In genomic region chr2:45611020-45611737, GRCh38 we compare ENCODE assay signal across 1 cellular context.
A peak's percentile ranks its signal among the peaks of the same experiment; 100 is the strongest.
TF ChIP-seq lines count a peak whose summit lies in the region.

TSS of gene SRBD1 (minus strand) at chr2:45611267. CDS start at chr2:45605441, 5,826 bp downstream.

TF ChIP-seq in HepG2, 621 proteins besides CTCF, POLR2A, EP300 and RAD21 (continued from another document and continues in another):
- no peak for TF ChIP-seq STAT5B (CRISPR knock-in tag; IDR thresholded peaks at IDR 0.05)
- no peak for TF ChIP-seq PPARG (CRISPR knock-in tag; conservative IDR thresholded peaks at IDR 0.05)
- TF ChIP-seq SATB2 (CRISPR knock-in tag; IDR thresholded peaks at IDR 0.05) = no peak
- TF ChIP-seq, protein P1, sequence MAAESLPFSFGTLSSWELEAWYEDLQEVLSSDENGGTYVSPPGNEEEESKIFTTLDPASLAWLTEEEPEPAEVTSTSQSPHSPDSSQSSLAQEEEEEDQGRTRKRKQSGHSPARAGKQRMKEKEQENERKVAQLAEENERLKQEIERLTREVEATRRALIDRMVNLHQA (CRISPR knock-in tag; IDR thresholded peaks at IDR 0.05) = no peak
- TF ChIP-seq SOX13 (IDR thresholded peaks at IDR 0.05) = no peak
- peak in 1 of 2 experiments; percentile 61; a peak in 1 of 4 replicates for TF ChIP-seq SOX13 (CRISPR knock-in tag; conservative IDR thresholded peaks at IDR 0.05 in 1 of 2, IDR thresholded peaks at IDR 0.05 in 1 of 2)
- 0 out of 2 replicates have a peak, but pooled peaks have one; percentile 28 for TF ChIP-seq SIX4 (CRISPR knock-in tag; IDR thresholded peaks at IDR 0.05)
- TF ChIP-seq, protein P2, sequence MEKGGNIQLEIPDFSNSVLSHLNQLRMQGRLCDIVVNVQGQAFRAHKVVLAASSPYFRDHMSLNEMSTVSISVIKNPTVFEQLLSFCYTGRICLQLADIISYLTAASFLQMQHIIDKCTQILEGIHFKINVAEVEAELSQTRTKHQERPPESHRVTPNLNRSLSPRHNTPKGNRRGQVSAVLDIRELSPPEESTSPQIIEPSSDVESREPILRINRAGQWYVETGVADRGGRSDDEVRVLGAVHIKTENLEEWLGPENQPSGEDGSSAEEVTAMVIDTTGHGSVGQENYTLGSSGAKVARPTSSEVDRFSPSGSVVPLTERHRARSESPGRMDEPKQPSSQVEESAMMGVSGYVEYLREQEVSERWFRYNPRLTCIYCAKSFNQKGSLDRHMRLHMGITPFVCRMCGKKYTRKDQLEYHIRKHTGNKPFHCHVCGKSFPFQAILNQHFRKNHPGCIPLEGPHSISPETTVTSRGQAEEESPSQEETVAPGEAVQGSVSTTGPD (CRISPR knock-in tag; IDR thresholded peaks at IDR 0.05) = 0 out of 2 replicates have a peak, but pooled peaks have one; percentile 28
- TF ChIP-seq NFYB (CRISPR knock-in tag; IDR thresholded peaks at IDR 0.05) = no peak; the same call in 1 of the 2 replicates
- TF ChIP-seq KDM5A (IDR thresholded peaks at IDR 0.05; ENCODE audit: borderline replicate concordance, low read length) = peak; percentile 82; the same call in 1 of the 2 replicates
- no peak for TF ChIP-seq SMAD1 (CRISPR knock-in tag; IDR thresholded peaks at IDR 0.05; ENCODE audit: borderline replicate concordance, low read depth)
- TF ChIP-seq ELF1 (CRISPR knock-in tag; IDR thresholded peaks at IDR 0.05) = peak; percentile 93
- TF ChIP-seq ZNF576 (CRISPR knock-in tag; IDR thresholded peaks at IDR 0.05) = no peak
- TF ChIP-seq RBM39 (IDR thresholded peaks at IDR 0.05; ENCODE audit: low read depth, low read length, poor library complexity, severe bottlenecking) = no peak
- no peak for TF ChIP-seq BRCA1 (CRISPR knock-in tag; IDR thresholded peaks at IDR 0.05)
- TF ChIP-seq, protein P3, sequence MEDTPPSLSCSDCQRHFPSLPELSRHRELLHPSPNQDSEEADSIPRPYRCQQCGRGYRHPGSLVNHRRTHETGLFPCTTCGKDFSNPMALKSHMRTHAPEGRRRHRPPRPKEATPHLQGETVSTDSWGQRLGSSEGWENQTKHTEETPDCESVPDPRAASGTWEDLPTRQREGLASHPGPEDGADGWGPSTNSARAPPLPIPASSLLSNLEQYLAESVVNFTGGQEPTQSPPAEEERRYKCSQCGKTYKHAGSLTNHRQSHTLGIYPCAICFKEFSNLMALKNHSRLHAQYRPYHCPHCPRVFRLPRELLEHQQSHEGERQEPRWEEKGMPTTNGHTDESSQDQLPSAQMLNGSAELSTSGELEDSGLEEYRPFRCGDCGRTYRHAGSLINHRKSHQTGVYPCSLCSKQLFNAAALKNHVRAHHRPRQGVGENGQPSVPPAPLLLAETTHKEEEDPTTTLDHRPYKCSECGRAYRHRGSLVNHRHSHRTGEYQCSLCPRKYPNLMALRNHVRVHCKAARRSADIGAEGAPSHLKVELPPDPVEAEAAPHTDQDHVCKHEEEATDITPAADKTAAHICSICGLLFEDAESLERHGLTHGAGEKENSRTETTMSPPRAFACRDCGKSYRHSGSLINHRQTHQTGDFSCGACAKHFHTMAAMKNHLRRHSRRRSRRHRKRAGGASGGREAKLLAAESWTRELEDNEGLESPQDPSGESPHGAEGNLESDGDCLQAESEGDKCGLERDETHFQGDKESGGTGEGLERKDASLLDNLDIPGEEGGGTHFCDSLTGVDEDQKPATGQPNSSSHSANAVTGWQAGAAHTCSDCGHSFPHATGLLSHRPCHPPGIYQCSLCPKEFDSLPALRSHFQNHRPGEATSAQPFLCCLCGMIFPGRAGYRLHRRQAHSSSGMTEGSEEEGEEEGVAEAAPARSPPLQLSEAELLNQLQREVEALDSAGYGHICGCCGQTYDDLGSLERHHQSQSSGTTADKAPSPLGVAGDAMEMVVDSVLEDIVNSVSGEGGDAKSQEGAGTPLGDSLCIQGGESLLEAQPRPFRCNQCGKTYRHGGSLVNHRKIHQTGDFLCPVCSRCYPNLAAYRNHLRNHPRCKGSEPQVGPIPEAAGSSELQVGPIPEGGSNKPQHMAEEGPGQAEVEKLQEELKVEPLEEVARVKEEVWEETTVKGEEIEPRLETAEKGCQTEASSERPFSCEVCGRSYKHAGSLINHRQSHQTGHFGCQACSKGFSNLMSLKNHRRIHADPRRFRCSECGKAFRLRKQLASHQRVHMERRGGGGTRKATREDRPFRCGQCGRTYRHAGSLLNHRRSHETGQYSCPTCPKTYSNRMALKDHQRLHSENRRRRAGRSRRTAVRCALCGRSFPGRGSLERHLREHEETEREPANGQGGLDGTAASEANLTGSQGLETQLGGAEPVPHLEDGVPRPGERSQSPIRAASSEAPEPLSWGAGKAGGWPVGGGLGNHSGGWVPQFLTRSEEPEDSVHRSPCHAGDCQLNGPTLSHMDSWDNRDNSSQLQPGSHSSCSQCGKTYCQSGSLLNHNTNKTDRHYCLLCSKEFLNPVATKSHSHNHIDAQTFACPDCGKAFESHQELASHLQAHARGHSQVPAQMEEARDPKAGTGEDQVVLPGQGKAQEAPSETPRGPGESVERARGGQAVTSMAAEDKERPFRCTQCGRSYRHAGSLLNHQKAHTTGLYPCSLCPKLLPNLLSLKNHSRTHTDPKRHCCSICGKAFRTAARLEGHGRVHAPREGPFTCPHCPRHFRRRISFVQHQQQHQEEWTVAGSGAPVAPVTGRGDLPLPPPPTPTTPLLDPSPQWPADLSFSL (CRISPR knock-in tag; IDR thresholded peaks at IDR 0.05) = no peak
- TF ChIP-seq, protein P4, sequence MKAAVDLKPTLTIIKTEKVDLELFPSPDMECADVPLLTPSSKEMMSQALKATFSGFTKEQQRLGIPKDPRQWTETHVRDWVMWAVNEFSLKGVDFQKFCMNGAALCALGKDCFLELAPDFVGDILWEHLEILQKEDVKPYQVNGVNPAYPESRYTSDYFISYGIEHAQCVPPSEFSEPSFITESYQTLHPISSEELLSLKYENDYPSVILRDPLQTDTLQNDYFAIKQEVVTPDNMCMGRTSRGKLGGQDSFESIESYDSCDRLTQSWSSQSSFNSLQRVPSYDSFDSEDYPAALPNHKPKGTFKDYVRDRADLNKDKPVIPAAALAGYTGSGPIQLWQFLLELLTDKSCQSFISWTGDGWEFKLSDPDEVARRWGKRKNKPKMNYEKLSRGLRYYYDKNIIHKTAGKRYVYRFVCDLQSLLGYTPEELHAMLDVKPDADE (CRISPR knock-in tag; IDR thresholded peaks at IDR 0.05) = no peak
- TF ChIP-seq YEATS2 (CRISPR knock-in tag; IDR thresholded peaks at IDR 0.05; ENCODE audit: borderline replicate concordance) = peak; percentile 94
- TF ChIP-seq ZBTB38 (CRISPR knock-in tag; IDR thresholded peaks at IDR 0.05) = peak; percentile 56; the same call in 1 of the 2 replicates
- TF ChIP-seq GMEB2 (CRISPR knock-in tag; IDR thresholded peaks at IDR 0.05; ENCODE audit: low read depth) = 0 out of 2 replicates have a peak, but pooled peaks have one; percentile 27
- no peak for TF ChIP-seq ZNF770 (CRISPR knock-in tag; IDR thresholded peaks at IDR 0.05)
- TF ChIP-seq RELA (CRISPR knock-in tag; IDR thresholded peaks at IDR 0.05) = no peak
- TF ChIP-seq BHLHE40 (IDR thresholded peaks at IDR 0.05; ENCODE audit: low read length) = peak; percentile 15; the same call in 1 of the 2 replicates
- TF ChIP-seq HNRNPH1 (optimal IDR thresholded peaks at IDR 0.05; ENCODE audit: low read depth, low read length) = no peak
- no peak for TF ChIP-seq LCORL (IDR thresholded peaks at IDR 0.05)
- TF ChIP-seq LCORL (CRISPR knock-in tag; IDR thresholded peaks at IDR 0.05) = no peak
- no peak for TF ChIP-seq ZKSCAN5 (CRISPR knock-in tag; IDR thresholded peaks at IDR 0.05)
- TF ChIP-seq ZBTB42 (CRISPR knock-in tag; IDR thresholded peaks at IDR 0.05) = no peak
- TF ChIP-seq ZNF24 (IDR thresholded peaks at IDR 0.05) = no peak
- peak; percentile 94 for TF ChIP-seq POLR2AphosphoS5 (IDR thresholded peaks at IDR 0.05; ENCODE audit: low read depth, low read length)
- no peak for TF ChIP-seq KLF11 (CRISPR knock-in tag; IDR thresholded peaks at IDR 0.05)
- TF ChIP-seq, protein P5, sequence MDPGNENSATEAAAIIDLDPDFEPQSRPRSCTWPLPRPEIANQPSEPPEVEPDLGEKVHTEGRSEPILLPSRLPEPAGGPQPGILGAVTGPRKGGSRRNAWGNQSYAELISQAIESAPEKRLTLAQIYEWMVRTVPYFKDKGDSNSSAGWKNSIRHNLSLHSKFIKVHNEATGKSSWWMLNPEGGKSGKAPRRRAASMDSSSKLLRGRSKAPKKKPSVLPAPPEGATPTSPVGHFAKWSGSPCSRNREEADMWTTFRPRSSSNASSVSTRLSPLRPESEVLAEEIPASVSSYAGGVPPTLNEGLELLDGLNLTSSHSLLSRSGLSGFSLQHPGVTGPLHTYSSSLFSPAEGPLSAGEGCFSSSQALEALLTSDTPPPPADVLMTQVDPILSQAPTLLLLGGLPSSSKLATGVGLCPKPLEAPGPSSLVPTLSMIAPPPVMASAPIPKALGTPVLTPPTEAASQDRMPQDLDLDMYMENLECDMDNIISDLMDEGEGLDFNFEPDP (CRISPR knock-in tag; conservative IDR thresholded peaks at IDR 0.05) = no peak
- TF ChIP-seq SKI (IDR thresholded peaks at IDR 0.05; ENCODE audit: partially characterized antibody) = no peak
- no peak for TF ChIP-seq ZNF614 (CRISPR knock-in tag; IDR thresholded peaks at IDR 0.05; ENCODE audit: borderline replicate concordance)
- no peak for TF ChIP-seq SIX1 (CRISPR knock-in tag; IDR thresholded peaks at IDR 0.05; ENCODE audit: borderline replicate concordance)
- TF ChIP-seq MLX (CRISPR knock-in tag; IDR thresholded peaks at IDR 0.05) = peak; percentile 63
- no peak for TF ChIP-seq RFX3 (CRISPR knock-in tag; IDR thresholded peaks at IDR 0.05)
- TF ChIP-seq, protein P6, sequence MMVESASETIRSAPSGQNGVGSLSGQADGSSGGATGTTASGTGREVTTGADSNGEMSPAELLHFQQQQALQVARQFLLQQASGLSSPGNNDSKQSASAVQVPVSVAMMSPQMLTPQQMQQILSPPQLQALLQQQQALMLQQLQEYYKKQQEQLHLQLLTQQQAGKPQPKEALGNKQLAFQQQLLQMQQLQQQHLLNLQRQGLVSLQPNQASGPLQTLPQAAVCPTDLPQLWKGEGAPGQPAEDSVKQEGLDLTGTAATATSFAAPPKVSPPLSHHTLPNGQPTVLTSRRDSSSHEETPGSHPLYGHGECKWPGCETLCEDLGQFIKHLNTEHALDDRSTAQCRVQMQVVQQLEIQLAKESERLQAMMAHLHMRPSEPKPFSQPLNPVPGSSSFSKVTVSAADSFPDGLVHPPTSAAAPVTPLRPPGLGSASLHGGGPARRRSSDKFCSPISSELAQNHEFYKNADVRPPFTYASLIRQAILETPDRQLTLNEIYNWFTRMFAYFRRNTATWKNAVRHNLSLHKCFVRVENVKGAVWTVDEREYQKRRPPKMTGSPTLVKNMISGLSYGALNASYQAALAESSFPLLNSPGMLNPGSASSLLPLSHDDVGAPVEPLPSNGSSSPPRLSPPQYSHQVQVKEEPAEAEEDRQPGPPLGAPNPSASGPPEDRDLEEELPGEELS (CRISPR knock-in tag; IDR thresholded peaks at IDR 0.05) = peak; percentile 52
- TF ChIP-seq, protein P7, sequence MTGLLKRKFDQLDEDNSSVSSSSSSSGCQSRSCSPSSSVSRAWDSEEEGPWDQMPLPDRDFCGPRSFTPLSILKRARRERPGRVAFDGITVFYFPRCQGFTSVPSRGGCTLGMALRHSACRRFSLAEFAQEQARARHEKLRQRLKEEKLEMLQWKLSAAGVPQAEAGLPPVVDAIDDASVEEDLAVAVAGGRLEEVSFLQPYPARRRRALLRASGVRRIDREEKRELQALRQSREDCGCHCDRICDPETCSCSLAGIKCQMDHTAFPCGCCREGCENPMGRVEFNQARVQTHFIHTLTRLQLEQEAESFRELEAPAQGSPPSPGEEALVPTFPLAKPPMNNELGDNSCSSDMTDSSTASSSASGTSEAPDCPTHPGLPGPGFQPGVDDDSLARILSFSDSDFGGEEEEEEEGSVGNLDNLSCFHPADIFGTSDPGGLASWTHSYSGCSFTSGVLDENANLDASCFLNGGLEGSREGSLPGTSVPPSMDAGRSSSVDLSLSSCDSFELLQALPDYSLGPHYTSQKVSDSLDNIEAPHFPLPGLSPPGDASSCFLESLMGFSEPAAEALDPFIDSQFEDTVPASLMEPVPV (CRISPR knock-in tag; IDR thresholded peaks at IDR 0.05) = no peak; the same call in 1 of the 2 replicates
- TF ChIP-seq ZNF549 (CRISPR knock-in tag; IDR thresholded peaks at IDR 0.05) = no peak
- peak; percentile 77 for TF ChIP-seq PHF8 (CRISPR knock-in tag; IDR thresholded peaks at IDR 0.05)
- TF ChIP-seq SAP130 (CRISPR knock-in tag; IDR thresholded peaks at IDR 0.05; ENCODE audit: low read depth) = peak; percentile 95
- no peak for TF ChIP-seq TBX3 (IDR thresholded peaks at IDR 0.05; ENCODE audit: borderline replicate concordance)
- TF ChIP-seq KDM4B (CRISPR knock-in tag; IDR thresholded peaks at IDR 0.05) = peak; percentile 70
